Comparison of ENCODE assay signal across 1 cellular context in the genomic region with DNA sequence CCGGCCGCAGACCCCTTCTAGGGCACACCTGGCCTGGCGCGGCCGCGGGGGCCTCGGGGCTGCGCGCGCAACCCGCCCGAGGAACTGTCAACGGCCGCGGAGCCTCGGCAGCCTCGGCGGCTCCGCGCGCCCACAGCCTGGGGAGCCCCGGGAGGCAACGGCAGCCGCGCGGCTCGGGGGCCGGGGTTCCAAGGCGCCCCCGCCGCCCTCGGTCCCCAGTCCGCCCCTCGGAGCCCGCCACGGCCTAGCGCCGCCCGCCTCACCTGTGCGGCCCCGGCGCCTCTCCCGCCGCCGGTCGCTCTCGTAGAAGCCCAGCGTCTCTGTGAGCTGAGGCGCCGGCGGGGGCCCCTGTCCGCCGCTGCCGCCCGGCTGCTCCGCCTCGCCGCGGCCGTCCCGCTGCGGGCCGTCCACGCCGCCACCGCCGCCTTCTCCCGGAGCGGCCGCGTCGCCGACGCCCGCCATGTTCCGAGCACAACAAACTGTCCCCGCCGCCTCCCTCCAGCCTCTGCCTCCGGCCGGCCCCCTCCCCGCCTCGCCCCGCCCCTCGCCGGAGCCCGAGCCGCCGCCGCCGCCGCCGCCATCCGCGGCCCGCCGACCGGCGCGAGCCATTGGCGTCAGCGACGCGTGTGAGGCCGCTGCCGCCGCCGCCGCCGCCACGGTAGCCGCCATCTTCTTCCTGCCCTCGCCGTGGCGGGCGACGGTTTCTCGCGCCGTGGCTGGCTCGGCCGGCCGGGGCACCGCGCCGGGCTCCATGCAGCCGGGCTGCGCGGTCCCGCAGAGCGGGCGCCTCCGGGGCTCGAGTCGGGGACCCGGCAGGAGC.
A peak's percentile ranks its signal among the peaks of the same experiment; 100 is the strongest.
TF ChIP-seq lines count a peak whose summit lies in the region.

A gene with protein sequence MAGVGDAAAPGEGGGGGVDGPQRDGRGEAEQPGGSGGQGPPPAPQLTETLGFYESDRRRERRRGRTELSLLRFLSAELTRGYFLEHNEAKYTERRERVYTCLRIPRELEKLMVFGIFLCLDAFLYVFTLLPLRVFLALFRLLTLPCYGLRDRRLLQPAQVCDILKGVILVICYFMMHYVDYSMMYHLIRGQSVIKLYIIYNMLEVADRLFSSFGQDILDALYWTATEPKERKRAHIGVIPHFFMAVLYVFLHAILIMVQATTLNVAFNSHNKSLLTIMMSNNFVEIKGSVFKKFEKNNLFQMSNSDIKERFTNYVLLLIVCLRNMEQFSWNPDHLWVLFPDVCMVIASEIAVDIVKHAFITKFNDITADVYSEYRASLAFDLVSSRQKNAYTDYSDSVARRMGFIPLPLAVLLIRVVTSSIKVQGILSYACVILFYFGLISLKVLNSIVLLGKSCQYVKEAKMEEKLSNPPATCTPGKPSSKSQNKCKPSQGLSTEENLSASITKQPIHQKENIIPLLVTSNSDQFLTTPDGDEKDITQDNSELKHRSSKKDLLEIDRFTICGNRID (minus strand): TSS at position 476 of the 820 bp plus-strand sequence. CDS start 14 bp downstream, at position 462.

TF ChIP-seq in GM12878, 131 proteins besides CTCF, POLR2A, EP300 and RAD21 (continued from another document and continues in another):
- TF ChIP-seq HDGF (IDR thresholded peaks at IDR 0.05) (no peak), CREM (IDR thresholded peaks at IDR 0.05; ENCODE audit: low read depth) (peak; percentile 91), BMI1 (IDR thresholded peaks at IDR 0.05; ENCODE audit: borderline replicate concordance) (no peak), ZBED1 (IDR thresholded peaks at IDR 0.05; ENCODE audit: borderline replicate concordance) (no peak), SMAD1 (IDR thresholded peaks at IDR 0.05; ENCODE audit: low read depth, partially characterized antibody) (no peak), TCF12 (IDR thresholded peaks at IDR 0.05; ENCODE audit: low read depth, low read length) (0 out of 2 replicates have a peak, but pooled peaks have one; percentile 15), CBX3 (IDR thresholded peaks at IDR 0.05; ENCODE audit: borderline replicate concordance, low read depth) (no peak), LARP7 (IDR thresholded peaks at IDR 0.05) (peak; percentile 91), IRF4 (IDR thresholded peaks at IDR 0.05; ENCODE audit: low read depth, low read length) (no peak), DPF2 (IDR thresholded peaks at IDR 0.05) (peak; percentile 72), TARDBP (IDR thresholded peaks at IDR 0.05; ENCODE audit: borderline replicate concordance) (no peak), NR2C2 (IDR thresholded peaks at IDR 0.05; ENCODE audit: borderline replicate concordance, control insufficient read depth, insufficient read length, low read depth) (no peak), SIX5 (IDR thresholded peaks at IDR 0.05; ENCODE audit: low read depth, low read length, severe bottlenecking) (peak; percentile 17), MTA3 (IDR thresholded peaks at IDR 0.05; ENCODE audit: borderline replicate concordance, low read length) (no peak), ZNF274 (IDR thresholded peaks at IDR 0.05; ENCODE audit: insufficient read depth, insufficient read length) (no peak), RAD51 (IDR thresholded peaks at IDR 0.05) (no peak), SUZ12 (IDR thresholded peaks at IDR 0.05; ENCODE audit: unreplicated experiment) (no peak), MEF2A (IDR thresholded peaks at IDR 0.05; ENCODE audit: insufficient read depth, low read depth, low read length) (no peak), SP1 (IDR thresholded peaks at IDR 0.05; ENCODE audit: low read depth, low read length) (no peak), GABPA (IDR thresholded peaks at IDR 0.05; ENCODE audit: low read depth) (no peak)
- TF ChIP-seq, protein P1, sequence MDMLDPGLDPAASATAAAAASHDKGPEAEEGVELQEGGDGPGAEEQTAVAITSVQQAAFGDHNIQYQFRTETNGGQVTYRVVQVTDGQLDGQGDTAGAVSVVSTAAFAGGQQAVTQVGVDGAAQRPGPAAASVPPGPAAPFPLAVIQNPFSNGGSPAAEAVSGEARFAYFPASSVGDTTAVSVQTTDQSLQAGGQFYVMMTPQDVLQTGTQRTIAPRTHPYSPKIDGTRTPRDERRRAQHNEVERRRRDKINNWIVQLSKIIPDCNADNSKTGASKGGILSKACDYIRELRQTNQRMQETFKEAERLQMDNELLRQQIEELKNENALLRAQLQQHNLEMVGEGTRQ (IDR thresholded peaks at IDR 0.05; ENCODE audit: borderline replicate concordance, low read depth, low read length): no peak
- TF ChIP-seq, protein P2, sequence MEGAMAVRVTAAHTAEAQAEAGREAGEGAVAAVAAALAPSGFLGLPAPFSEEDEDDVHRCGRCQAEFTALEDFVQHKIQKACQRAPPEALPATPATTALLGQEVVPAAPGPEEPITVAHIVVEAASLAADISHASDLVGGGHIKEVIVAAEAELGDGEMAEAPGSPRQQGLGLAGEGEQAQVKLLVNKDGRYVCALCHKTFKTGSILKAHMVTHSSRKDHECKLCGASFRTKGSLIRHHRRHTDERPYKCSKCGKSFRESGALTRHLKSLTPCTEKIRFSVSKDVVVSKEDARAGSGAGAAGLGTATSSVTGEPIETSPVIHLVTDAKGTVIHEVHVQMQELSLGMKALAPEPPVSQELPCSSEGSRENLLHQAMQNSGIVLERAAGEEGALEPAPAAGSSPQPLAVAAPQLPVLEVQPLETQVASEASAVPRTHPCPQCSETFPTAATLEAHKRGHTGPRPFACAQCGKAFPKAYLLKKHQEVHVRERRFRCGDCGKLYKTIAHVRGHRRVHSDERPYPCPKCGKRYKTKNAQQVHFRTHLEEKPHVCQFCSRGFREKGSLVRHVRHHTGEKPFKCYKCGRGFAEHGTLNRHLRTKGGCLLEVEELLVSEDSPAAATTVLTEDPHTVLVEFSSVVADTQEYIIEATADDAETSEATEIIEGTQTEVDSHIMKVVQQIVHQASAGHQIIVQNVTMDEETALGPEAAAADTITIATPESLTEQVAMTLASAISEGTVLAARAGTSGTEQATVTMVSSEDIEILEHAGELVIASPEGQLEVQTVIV (IDR thresholded peaks at IDR 0.05; ENCODE audit: borderline replicate concordance, partially characterized antibody): no peak
- TF ChIP-seq, protein P3, sequence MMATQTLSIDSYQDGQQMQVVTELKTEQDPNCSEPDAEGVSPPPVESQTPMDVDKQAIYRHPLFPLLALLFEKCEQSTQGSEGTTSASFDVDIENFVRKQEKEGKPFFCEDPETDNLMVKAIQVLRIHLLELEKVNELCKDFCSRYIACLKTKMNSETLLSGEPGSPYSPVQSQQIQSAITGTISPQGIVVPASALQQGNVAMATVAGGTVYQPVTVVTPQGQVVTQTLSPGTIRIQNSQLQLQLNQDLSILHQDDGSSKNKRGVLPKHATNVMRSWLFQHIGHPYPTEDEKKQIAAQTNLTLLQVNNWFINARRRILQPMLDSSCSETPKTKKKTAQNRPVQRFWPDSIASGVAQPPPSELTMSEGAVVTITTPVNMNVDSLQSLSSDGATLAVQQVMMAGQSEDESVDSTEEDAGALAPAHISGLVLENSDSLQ (IDR thresholded peaks at IDR 0.05): no peak
- TF ChIP-seq, protein P4, sequence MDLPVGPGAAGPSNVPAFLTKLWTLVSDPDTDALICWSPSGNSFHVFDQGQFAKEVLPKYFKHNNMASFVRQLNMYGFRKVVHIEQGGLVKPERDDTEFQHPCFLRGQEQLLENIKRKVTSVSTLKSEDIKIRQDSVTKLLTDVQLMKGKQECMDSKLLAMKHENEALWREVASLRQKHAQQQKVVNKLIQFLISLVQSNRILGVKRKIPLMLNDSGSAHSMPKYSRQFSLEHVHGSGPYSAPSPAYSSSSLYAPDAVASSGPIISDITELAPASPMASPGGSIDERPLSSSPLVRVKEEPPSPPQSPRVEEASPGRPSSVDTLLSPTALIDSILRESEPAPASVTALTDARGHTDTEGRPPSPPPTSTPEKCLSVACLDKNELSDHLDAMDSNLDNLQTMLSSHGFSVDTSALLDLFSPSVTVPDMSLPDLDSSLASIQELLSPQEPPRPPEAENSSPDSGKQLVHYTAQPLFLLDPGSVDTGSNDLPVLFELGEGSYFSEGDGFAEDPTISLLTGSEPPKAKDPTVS (IDR thresholded peaks at IDR 0.05; ENCODE audit: low read depth, low read length): no peak
- TF ChIP-seq, protein P5, sequence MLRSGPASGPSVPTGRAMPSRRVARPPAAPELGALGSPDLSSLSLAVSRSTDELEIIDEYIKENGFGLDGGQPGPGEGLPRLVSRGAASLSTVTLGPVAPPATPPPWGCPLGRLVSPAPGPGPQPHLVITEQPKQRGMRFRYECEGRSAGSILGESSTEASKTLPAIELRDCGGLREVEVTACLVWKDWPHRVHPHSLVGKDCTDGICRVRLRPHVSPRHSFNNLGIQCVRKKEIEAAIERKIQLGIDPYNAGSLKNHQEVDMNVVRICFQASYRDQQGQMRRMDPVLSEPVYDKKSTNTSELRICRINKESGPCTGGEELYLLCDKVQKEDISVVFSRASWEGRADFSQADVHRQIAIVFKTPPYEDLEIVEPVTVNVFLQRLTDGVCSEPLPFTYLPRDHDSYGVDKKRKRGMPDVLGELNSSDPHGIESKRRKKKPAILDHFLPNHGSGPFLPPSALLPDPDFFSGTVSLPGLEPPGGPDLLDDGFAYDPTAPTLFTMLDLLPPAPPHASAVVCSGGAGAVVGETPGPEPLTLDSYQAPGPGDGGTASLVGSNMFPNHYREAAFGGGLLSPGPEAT (IDR thresholded peaks at IDR 0.05; ENCODE audit: low read depth): no peak
- TF ChIP-seq, protein P6, sequence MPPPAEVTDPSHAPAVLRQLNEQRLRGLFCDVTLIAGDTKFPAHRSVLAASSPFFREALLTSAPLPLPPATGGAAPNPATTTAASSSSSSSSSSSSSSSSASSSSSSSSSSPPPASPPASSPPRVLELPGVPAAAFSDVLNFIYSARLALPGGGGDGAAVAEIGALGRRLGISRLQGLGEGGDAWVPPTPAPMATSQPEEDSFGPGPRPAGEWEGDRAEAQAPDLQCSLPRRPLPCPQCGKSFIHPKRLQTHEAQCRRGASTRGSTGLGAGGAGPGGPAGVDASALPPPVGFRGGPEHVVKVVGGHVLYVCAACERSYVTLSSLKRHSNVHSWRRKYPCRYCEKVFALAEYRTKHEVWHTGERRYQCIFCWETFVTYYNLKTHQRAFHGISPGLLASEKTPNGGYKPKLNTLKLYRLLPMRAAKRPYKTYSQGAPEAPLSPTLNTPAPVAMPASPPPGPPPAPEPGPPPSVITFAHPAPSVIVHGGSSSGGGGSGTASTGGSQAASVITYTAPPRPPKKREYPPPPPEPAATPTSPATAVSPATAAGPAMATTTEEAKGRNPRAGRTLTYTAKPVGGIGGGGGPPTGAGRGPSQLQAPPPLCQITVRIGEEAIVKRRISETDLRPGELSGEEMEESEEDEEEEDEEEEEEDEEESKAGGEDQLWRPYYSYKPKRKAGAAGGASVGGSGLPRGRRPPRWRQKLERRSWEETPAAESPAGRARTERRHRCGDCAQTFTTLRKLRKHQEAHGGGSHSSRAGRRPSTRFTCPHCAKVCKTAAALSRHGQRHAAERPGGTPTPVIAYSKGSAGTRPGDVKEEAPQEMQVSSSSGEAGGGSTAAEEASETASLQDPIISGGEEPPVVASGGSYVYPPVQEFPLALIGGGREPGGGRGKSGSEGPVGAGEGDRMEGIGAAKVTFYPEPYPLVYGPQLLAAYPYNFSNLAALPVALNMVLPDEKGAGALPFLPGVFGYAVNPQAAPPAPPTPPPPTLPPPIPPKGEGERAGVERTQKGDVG (CRISPR knock-in tag; IDR thresholded peaks at IDR 0.05): no peak
- TF ChIP-seq, protein P7, sequence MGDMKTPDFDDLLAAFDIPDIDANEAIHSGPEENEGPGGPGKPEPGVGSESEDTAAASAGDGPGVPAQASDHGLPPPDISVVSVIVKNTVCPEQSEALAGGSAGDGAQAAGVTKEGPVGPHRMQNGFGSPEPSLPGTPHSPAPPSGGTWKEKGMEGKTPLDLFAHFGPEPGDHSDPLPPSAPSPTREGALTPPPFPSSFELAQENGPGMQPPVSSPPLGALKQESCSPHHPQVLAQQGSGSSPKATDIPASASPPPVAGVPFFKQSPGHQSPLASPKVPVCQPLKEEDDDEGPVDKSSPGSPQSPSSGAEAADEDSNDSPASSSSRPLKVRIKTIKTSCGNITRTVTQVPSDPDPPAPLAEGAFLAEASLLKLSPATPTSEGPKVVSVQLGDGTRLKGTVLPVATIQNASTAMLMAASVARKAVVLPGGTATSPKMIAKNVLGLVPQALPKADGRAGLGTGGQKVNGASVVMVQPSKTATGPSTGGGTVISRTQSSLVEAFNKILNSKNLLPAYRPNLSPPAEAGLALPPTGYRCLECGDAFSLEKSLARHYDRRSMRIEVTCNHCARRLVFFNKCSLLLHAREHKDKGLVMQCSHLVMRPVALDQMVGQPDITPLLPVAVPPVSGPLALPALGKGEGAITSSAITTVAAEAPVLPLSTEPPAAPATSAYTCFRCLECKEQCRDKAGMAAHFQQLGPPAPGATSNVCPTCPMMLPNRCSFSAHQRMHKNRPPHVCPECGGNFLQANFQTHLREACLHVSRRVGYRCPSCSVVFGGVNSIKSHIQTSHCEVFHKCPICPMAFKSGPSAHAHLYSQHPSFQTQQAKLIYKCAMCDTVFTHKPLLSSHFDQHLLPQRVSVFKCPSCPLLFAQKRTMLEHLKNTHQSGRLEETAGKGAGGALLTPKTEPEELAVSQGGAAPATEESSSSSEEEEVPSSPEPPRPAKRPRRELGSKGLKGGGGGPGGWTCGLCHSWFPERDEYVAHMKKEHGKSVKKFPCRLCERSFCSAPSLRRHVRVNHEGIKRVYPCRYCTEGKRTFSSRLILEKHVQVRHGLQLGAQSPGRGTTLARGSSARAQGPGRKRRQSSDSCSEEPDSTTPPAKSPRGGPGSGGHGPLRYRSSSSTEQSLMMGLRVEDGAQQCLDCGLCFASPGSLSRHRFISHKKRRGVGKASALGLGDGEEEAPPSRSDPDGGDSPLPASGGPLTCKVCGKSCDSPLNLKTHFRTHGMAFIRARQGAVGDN (IDR thresholded peaks at IDR 0.05): no peak
- TF ChIP-seq, protein P8, sequence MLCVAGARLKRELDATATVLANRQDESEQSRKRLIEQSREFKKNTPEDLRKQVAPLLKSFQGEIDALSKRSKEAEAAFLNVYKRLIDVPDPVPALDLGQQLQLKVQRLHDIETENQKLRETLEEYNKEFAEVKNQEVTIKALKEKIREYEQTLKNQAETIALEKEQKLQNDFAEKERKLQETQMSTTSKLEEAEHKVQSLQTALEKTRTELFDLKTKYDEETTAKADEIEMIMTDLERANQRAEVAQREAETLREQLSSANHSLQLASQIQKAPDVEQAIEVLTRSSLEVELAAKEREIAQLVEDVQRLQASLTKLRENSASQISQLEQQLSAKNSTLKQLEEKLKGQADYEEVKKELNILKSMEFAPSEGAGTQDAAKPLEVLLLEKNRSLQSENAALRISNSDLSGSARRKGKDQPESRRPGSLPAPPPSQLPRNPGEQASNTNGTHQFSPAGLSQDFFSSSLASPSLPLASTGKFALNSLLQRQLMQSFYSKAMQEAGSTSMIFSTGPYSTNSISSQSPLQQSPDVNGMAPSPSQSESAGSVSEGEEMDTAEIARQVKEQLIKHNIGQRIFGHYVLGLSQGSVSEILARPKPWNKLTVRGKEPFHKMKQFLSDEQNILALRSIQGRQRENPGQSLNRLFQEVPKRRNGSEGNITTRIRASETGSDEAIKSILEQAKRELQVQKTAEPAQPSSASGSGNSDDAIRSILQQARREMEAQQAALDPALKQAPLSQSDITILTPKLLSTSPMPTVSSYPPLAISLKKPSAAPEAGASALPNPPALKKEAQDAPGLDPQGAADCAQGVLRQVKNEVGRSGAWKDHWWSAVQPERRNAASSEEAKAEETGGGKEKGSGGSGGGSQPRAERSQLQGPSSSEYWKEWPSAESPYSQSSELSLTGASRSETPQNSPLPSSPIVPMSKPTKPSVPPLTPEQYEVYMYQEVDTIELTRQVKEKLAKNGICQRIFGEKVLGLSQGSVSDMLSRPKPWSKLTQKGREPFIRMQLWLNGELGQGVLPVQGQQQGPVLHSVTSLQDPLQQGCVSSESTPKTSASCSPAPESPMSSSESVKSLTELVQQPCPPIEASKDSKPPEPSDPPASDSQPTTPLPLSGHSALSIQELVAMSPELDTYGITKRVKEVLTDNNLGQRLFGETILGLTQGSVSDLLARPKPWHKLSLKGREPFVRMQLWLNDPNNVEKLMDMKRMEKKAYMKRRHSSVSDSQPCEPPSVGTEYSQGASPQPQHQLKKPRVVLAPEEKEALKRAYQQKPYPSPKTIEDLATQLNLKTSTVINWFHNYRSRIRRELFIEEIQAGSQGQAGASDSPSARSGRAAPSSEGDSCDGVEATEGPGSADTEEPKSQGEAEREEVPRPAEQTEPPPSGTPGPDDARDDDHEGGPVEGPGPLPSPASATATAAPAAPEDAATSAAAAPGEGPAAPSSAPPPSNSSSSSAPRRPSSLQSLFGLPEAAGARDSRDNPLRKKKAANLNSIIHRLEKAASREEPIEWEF (IDR thresholded peaks at IDR 0.05; ENCODE audit: insufficient replicate concordance, low read depth, low read length): no peak
